ENCODE assay signal across 15 cellular contexts in the genomic region with DNA sequence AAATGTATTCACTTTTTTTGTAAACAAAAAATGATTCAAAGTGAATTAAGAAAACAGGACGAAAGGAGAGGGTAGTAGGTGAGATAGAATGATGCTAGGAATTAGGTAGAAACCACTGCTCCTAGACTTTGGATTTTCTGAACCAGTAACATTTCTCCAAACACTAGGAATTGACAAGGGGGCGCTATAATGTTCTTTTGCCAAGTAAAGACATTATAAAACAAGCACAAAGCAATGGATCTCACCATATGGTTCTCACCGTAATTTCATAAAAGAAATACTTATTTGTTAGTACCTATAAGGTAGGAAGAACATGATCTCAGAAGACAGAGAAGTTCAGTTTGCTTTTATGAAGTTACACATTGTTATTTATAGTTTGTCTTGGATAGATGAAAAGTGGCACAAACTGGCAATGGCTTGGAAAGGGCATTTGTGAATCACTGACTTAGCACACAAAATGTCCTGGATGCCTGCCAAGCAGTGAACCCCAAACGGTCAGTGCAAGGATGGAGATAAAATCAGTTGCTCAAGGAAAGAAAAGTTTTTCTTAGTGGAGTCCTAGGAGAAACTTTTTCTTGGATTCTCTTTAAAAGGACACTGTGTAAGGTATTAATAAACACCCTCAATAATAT. TPM values are rescaled to one million over a fixed set of nuclear protein-coding genes. Genes with fewer than 3 reads are reported as not detected.
DNase-seq lines count a peak whose midpoint lies in the region; ATAC-seq and TF ChIP-seq lines count a peak whose summit lies in the region.
"Had no signal": no experiment of that assay in that cellular context is flagged by ENCODE, and none has a peak within 500 bp of the region (broad histone marks: within the 10 kb centered on the region; RNA-seq: fewer than 3 reads in every experiment).

No MANE protein-coding gene starts in this region.

- ATAC-seq in GM21390 (IDR thresholded peaks at IDR 0.05; ENCODE audit: unreplicated experiment) = no peak

- H3K36me3 ChIP-seq in DOHH2 (ENCODE audit: control insufficient read depth, low read length) (no peaks in the 10 kb centered on the region), rectal smooth muscle tissue (ENCODE audit: control insufficient read depth, insufficient read depth, low read length) (no peaks in the 10 kb centered on the region)

- no peak overlapping the region for H3K4me3 Mint-ChIP-seq in chondrocyte (ENCODE audit: unreplicated experiment)
- H3K4me3 Mint-ChIP-seq: brain had no signal

- no peak overlapping the region for H3K9ac ChIP-seq in rectal smooth muscle tissue (ENCODE audit: low read length)
- H3K9ac ChIP-seq: KMS-11 had no signal

- no peak overlapping the region for H3K27ac Mint-ChIP-seq in chondrocyte (ENCODE audit: unreplicated experiment)
- H3K27ac Mint-ChIP-seq: brain had no signal

- H3K36me3 Mint-ChIP-seq in chondrocyte (ENCODE audit: low read depth) = no peaks in the 10 kb centered on the region
- H3K36me3 Mint-ChIP-seq: brain had no signal

- H3F3A ChIP-seq in DOHH2 (ENCODE audit: control insufficient read depth, insufficient read depth) = no peaks in the 10 kb centered on the region; the same call in 1 of the 2 replicates

- H3K27me3 ChIP-seq in DOHH2 (ENCODE audit: control insufficient read depth, low read length) (peaks cover 9% of the 10 kb centered on the region), rectal smooth muscle tissue (ENCODE audit: control insufficient read depth, insufficient read depth, low read length) (no peaks in the 10 kb centered on the region)

- H3K27me3 Mint-ChIP-seq in chondrocyte (ENCODE audit: low read depth) = peaks cover 14% of the 10 kb centered on the region
- H3K27me3 Mint-ChIP-seq: brain had no signal

- no peaks in the 10 kb centered on the region for H3K4me1 Mint-ChIP-seq in chondrocyte (ENCODE audit: low read depth)
- H3K4me1 Mint-ChIP-seq: brain had no signal

- H4K20me1 ChIP-seq in DOHH2 (ENCODE audit: control insufficient read depth, insufficient read depth, low read depth, low read length) = no peaks in the 10 kb centered on the region

- H3K4me3 ChIP-seq in DOHH2 (ENCODE audit: low read length) (no peak overlapping the region), rectal smooth muscle tissue (ENCODE audit: low read length) (no peak overlapping the region)

- TF ChIP-seq CTCF in DOHH2 (IDR thresholded peaks at IDR 0.05; ENCODE audit: low read depth, low read length, poor library complexity, severe bottlenecking) (peak; percentile 44), chondrocyte (IDR thresholded peaks at IDR 0.05) (peak; percentile 50)

- no peaks in the 10 kb centered on the region for H3K9me3 ChIP-seq in DOHH2 (ENCODE audit: control insufficient read depth, insufficient read depth, low read length)

- no peaks in the 10 kb centered on the region for H3K79me2 ChIP-seq in DOHH2 (ENCODE audit: control insufficient read depth, low read length)

- H3K9me3 Mint-ChIP-seq in chondrocyte (ENCODE audit: low read depth) = no peaks in the 10 kb centered on the region
- H3K9me3 Mint-ChIP-seq: brain had no signal

- H3K9me2 ChIP-seq in DOHH2 (replicated peaks; ENCODE audit: control insufficient read depth, low read length) = no peaks in the 10 kb centered on the region

- DNase-seq in M059J (ENCODE audit: low read depth) = peak; percentile 86
- DNase-seq in chondrocyte (ENCODE audit: low spot score) = no peak
- DNase-seq in activated effector memory CD4-positive, alpha-beta T cell treated with anti-CD3 and anti-CD28 coated beads, Interleukin-2, amount 50 U/mL, for 16 hours = no peak
- DNase-seq in COR-L47 (lab: John Stamatoyannopoulos, UW) = no peak
- DNase-seq: activated naive CD4-positive, alpha-beta T cell treated with Interleukin-2 at 50 U/mL for 16 hours; NCI-H1694; NCI-H526 treated with DMSO at 0.1 percent for 48 hours; Right ventricle myocardium superior; stimulated activated CD4-positive, alpha-beta T cell treated with anti-CD3 and anti-CD28 coated beads, Interleukin-2, amount 100 ng/mL, for 24 hours; trophoblast cell had no signal

- H3K4me2 ChIP-seq in DOHH2 (ENCODE audit: low read length) = no peak overlapping the region
- H3K4me2 ChIP-seq: KMS-11 had no signal

- H3K27ac ChIP-seq in DOHH2 (ENCODE audit: low read depth, low read length) (no peak overlapping the region), rectal smooth muscle tissue (ENCODE audit: low read depth, low read length) (peak overlapping the region; percentile 10)
- H3K27ac ChIP-seq: KMS-11 had no signal

- peaks cover 4% of the 10 kb centered on the region; the same call in 1 of the 2 replicates for H3K4me1 ChIP-seq in DOHH2 (ENCODE audit: control insufficient read depth, low read length)
- H3K4me1 ChIP-seq in rectal smooth muscle tissue (ENCODE audit: control insufficient read depth, insufficient read depth, low read length) = peaks cover 19% of the 10 kb centered on the region

RNA-seq across cellular contexts. Expression of a gene that starts 8.1 kb away (rescaled TPM):
- 110 and 130 TPM in 2 replicates for total RNA-seq in M059J (2014; rRNA removed; shearing (Covaris generic))
- 79.8 to 92.7 TPM (median 86.1 TPM) in 3 replicates for total RNA-seq in chondrocyte

RNA-seq across cellular contexts. Expression of a gene that starts 56.3 kb away (rescaled TPM):
- 36.9 and 51.9 TPM in 2 replicates for total RNA-seq in M059J (2014; rRNA removed; shearing (Covaris generic))
- total RNA-seq in chondrocyte = 26.1 to 28.9 TPM (median 26.4 TPM) in 3 replicates
